Comparison of ENCODE assay signal across 24 cellular contexts in genomic region chr2:25677877-25678276, GRCh38.
"Had no signal": no experiment of that assay in that cellular context is flagged by ENCODE, and none has a peak within 500 bp of the region (broad histone marks: within the 10 kb centered on the region; RNA-seq: fewer than 3 reads in every experiment).

No MANE protein-coding gene starts in this region.

- H3K9me3 Mint-ChIP-seq: naive B cell; natural killer cell; stimulated activated effector memory CD8-positive, alpha-beta T cell treated with anti-CD3 and anti-CD28 coated beads, Interleukin-12 subunit alpha, Interleukin-12 subunit beta, amount 100 ng/mL, for 72 hours; stimulated activated naive CD8-positive, alpha-beta T cell treated with anti-CD3 and anti-CD28 coated beads, Interleukin-15, Interleukin-2, amounts not matched to agents 100 ng/mL and 50 ng/mL, for 24 hours had no signal

- H3K4me1 Mint-ChIP-seq: mesothelial cell of epicardium had no signal

- H3K9me3 ChIP-seq: left ventricle myocardium inferior, ovary, right atrium auricular region, spleen, suprapubic skin, thoracic aorta, tibial artery, upper lobe of right lung had no signal

- H3K36me3 ChIP-seq: left ventricle myocardium inferior, ovary, right atrium auricular region, spleen, suprapubic skin, thoracic aorta, tibial artery, upper lobe of right lung had no signal

- DNase-seq: islet precursor cell; left ventricle myocardium inferior; mesendoderm; naive B cell; natural killer cell; nephron progenitor cell; ovary; small intestine; spleen; stimulated activated CD4-positive, alpha-beta T cell treated with anti-CD3 and anti-CD28 coated beads, Interleukin-4, amount 100 ng/mL, for 24 hours; stimulated activated naive CD4-positive, alpha-beta T cell; tibial artery; trophoblast cell; upper lobe of right lung had no signal

- H3K4me3 ChIP-seq: left ventricle myocardium inferior, lung, ovary, right atrium auricular region, spleen, suprapubic skin, thoracic aorta, tibial artery, upper lobe of right lung had no signal

- H3K27me3 Mint-ChIP-seq: naive B cell had no signal

- H3K4me3 Mint-ChIP-seq: mesothelial cell of epicardium; natural killer cell; nephron progenitor cell; stimulated activated effector memory CD8-positive, alpha-beta T cell treated with anti-CD3 and anti-CD28 coated beads, Interleukin-12 subunit alpha, Interleukin-12 subunit beta, amount 100 ng/mL, for 72 hours; stimulated activated naive CD8-positive, alpha-beta T cell treated with anti-CD3 and anti-CD28 coated beads, Interleukin-15, Interleukin-2, amounts not matched to agents 100 ng/mL and 50 ng/mL, for 24 hours had no signal

- H3K4me1 ChIP-seq: right atrium auricular region, upper lobe of right lung had no signal

- ATAC-seq: natural killer cell; sciatic nerve; stimulated activated effector memory CD8-positive, alpha-beta T cell treated with anti-CD3 and anti-CD28 coated beads, Interleukin-12 subunit alpha, Interleukin-12 subunit beta, amount 100 ng/mL, for 72 hours; upper lobe of right lung had no signal

- FAIRE-seq: small intestine, urothelium cell line had no signal

- H3K36me3 Mint-ChIP-seq: naive B cell; natural killer cell; stimulated activated effector memory CD8-positive, alpha-beta T cell treated with anti-CD3 and anti-CD28 coated beads, Interleukin-12 subunit alpha, Interleukin-12 subunit beta, amount 100 ng/mL, for 72 hours had no signal

- H3K27ac Mint-ChIP-seq: mesothelial cell of epicardium; naive B cell; natural killer cell; nephron progenitor cell; progenitor cell of endocrine pancreas; stimulated activated effector memory CD8-positive, alpha-beta T cell treated with anti-CD3 and anti-CD28 coated beads, Interleukin-12 subunit alpha, Interleukin-12 subunit beta, amount 100 ng/mL, for 72 hours; stimulated activated naive CD8-positive, alpha-beta T cell treated with anti-CD3 and anti-CD28 coated beads, Interleukin-15, Interleukin-2, amounts not matched to agents 100 ng/mL and 50 ng/mL, for 24 hours had no signal

- H3K27me3 ChIP-seq: ovary, right atrium auricular region, spleen, upper lobe of right lung had no signal

- H3K27ac ChIP-seq: left ventricle myocardium inferior, ovary, right atrium auricular region, spleen, suprapubic skin, thoracic aorta, tibial artery, upper lobe of right lung had no signal
